15 cellular contexts compared by ENCODE assay signal in genomic region chr11:21582791-21583190, GRCh38.
DNase-seq lines count a peak whose midpoint lies in the region; ATAC-seq lines count a peak whose summit lies in the region.
"Had no signal": no experiment of that assay in that cellular context is flagged by ENCODE, and none has a peak within 500 bp of the region (broad histone marks: within the 10 kb centered on the region; RNA-seq: fewer than 3 reads in every experiment).

No MANE protein-coding gene starts in this region.

- DNase-seq in NCI-H1694 (lab: John Stamatoyannopoulos, UW) = peak; percentile 4
- no peak for DNase-seq in NCI-H1694 treated with DMSO at 0.1 percent for 48 hours (lab: John Stamatoyannopoulos, UW)
- peak; percentile 88 to 97 for DNase-seq in SJCRH30
- DNase-seq in kidney tubule cell (ENCODE audit: low spot score) = peak; percentile 55
- DNase-seq in substantia nigra (lab: John Stamatoyannopoulos, UW) = peak in 25 of 49 donors; percentile 1 to 20 (median 5)
- DNase-seq in MG63 = no peak
- DNase-seq in activated T-cell treated with anti-CD3 and anti-CD28 coated beads for 4 hours = no peak
- DNase-seq: 8988T, GF-D8, NCI-H1436 treated with DMSO at 0.1 percent for 48 hours, NCI-H226, NCI-H524 treated with DMSO at 0.1 percent for 48 hours, OCI-M1 had no signal

- peaks cover 27% of the 10 kb centered on the region for H3K4me1 ChIP-seq in SJCRH30

- H3K4me3 ChIP-seq in SJCRH30 = no peak overlapping the region
- H3K4me3 ChIP-seq in MG63 = no peak overlapping the region

- no peaks in the 10 kb centered on the region for H3K9me3 ChIP-seq in SJCRH30 (replicated peaks)
- H3K9me3 ChIP-seq in MG63 = no peaks in the 10 kb centered on the region

- no peak for ATAC-seq in GM18868 (IDR thresholded peaks at IDR 0.05; ENCODE audit: unreplicated experiment)

- H3K27me3 ChIP-seq in SJCRH30 (no peaks in the 10 kb centered on the region), MG63 (no peaks in the 10 kb centered on the region)

- H3K27ac ChIP-seq in SJCRH30 (peak overlapping the region; percentile 66), substantia nigra (ENCODE audit: low read depth, low read length, poor library complexity, severe bottlenecking) (no peak overlapping the region)
- H3K27ac ChIP-seq: RWPE1 had no signal

- H3K36me3 ChIP-seq in SJCRH30 = peaks cover 3% of the 10 kb centered on the region; the same call in 1 of the 2 replicates
- no peaks in the 10 kb centered on the region for H3K36me3 ChIP-seq in MG63

Comparison
In these comparisons a context has a peak if more than half of its experiments do, and no peak if none do; other contexts are left out.
1. DNase-seq: peak in NCI-H1694 (single experiment), SJCRH30 (2 of 2), kidney tubule cell (single experiment) and substantia nigra (25 of 49); none in NCI-H1694 treated with DMSO at 0.1 percent for 48 hours (single experiment), MG63 (single experiment) and activated T-cell treated with anti-CD3 and anti-CD28 coated beads for 4 hours (single experiment).